1 cellular context compared by ENCODE assay signal in the genomic region with DNA sequence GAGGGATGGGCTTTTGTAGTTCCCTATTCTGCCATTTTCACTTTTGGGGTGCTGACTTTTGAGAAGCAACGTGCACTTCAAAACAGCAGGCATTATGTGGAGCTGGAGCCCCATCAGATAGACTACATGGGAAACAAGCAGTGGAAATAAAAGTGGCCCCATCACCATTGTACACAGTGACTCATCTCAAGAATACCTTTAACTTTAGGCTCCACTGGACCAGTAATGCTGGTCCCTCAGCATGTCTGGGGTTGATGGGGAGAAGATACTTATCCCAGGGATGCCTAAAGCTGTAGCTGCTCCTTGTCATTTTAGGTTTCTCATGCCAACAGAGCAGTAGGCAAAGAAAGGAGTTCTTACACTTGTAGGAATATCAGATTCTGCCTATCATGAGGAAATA.
TF ChIP-seq lines count a peak whose summit lies in the region.

No MANE protein-coding gene starts in this region.

TF ChIP-seq in GM12878, 131 proteins besides CTCF, POLR2A, EP300 and RAD21:
- TF ChIP-seq RFX5 (IDR thresholded peaks at IDR 0.05; ENCODE audit: low read depth, low read length) (no peak), JUNB (IDR thresholded peaks at IDR 0.05) (0 out of 2 replicates have a peak, but pooled peaks have one; percentile 17), IRF4 (IDR thresholded peaks at IDR 0.05; ENCODE audit: low read depth, low read length) (0 out of 2 replicates have a peak, but pooled peaks have one; percentile 27)
